ENCODE assay signal across 10 cellular contexts in genomic region chrX:9745417-9746115, GRCh38. TPM values are rescaled to one million over a fixed set of nuclear protein-coding genes. Genes with fewer than 3 reads are reported as not detected.
A peak's percentile ranks its signal among the peaks of the same experiment; 100 is the strongest.
DNase-seq lines count a peak whose midpoint lies in the region; ATAC-seq, FAIRE-seq and TF ChIP-seq lines count a peak whose summit lies in the region.
"Had no signal": no experiment of that assay in that cellular context is flagged by ENCODE, and none has a peak within 500 bp of the region (broad histone marks: within the 10 kb centered on the region; RNA-seq: fewer than 3 reads in every experiment).

No MANE protein-coding gene starts in this region.

- H3K4me1 ChIP-seq in BLaER1 treated with 17β-estradiol and CSF1 and Interleukin-3, amounts not matched to agents 10 nM and 100 nM = peaks cover 19 to 46% (median 28%) of the 10 kb centered on the region in 10 experiments
- H3K4me1 ChIP-seq in adrenal gland (replicated peaks in 1 of 2) = no peaks in the 10 kb centered on the region
- H3K4me1 ChIP-seq in HepG2 (ENCODE audit: insufficient read depth, low read length) = no peaks in the 10 kb centered on the region

- intact Hi-C loops in adrenal gland (cut with DNase I) = no loop called here
- intact Hi-C loops in HepG2 (cut with micrococcal nuclease; ENCODE audit: unreplicated experiment) = no loop called here

- DNase-seq in KG1 (lab: John Stamatoyannopoulos, UW) (peak; percentile 4), adrenal gland (peak; percentile 20 to 66 (median 53)), HepG2 (ENCODE audit: low spot score) (no peak), NCI-H187 (lab: John Stamatoyannopoulos, UW) (no peak), SW 1271 (lab: John Stamatoyannopoulos, UW) (no peak), NCI-H446 (lab: John Stamatoyannopoulos, UW) (no peak)
- DNase-seq in activated CD4-positive, alpha-beta T cell treated with anti-CD3 and anti-CD28 coated beads for 4 hours = no peak
- DNase-seq: NCI-H1436, substantia nigra had no signal

- H2AFZ ChIP-seq in HepG2 (ENCODE audit: low read length) = no peak overlapping the region

- H3K79me2 ChIP-seq in HepG2 (ENCODE audit: insufficient read depth, low read length) = no peaks in the 10 kb centered on the region

- peak overlapping the region in 7 of 10 experiments; percentile 8 to 38 (median 27); a peak in 8 of 20 replicates for H3K4me3 ChIP-seq in BLaER1 treated with 17β-estradiol and CSF1 and Interleukin-3, amounts not matched to agents 10 nM and 100 nM
- H3K4me3 ChIP-seq in adrenal gland (no peak overlapping the region), HepG2 (replicated peaks in 1 of 3; ENCODE audit: insufficient read depth in 1 of 3, low read depth in 2 of 3, low read length in 3 of 3) (no peak overlapping the region)

- H3K9me3 ChIP-seq in BLaER1 treated with 17β-estradiol and CSF1 and Interleukin-3, amounts not matched to agents 10 nM and 100 nM (replicated peaks in 1 of 11) = peaks cover 5 to 23% (median 17%) of the 10 kb centered on the region in 11 experiments; a peak in 18 of 22 replicates
- H3K9me3 ChIP-seq in adrenal gland (replicated peaks in 1 of 3) = no peaks in the 10 kb centered on the region
- H3K9me3 ChIP-seq in HepG2 (ENCODE audit: low read length) = no peaks in the 10 kb centered on the region

- peaks cover 0 to 4% (median 0%) of the 10 kb centered on the region in 11 experiments; a peak in 1 of 22 replicates for H3K27me3 ChIP-seq in BLaER1 treated with 17β-estradiol and CSF1 and Interleukin-3, amounts not matched to agents 10 nM and 100 nM
- H3K27me3 ChIP-seq in adrenal gland (peaks cover 5% of the 10 kb centered on the region), HepG2 (ENCODE audit: control insufficient read depth in 1 of 2, insufficient read depth in 2 of 2, low read length in 2 of 2) (no peaks in the 10 kb centered on the region)

- no peak for TF ChIP-seq RAD21 in HepG2 (CRISPR knock-in tag; IDR thresholded peaks at IDR 0.05)

- no TSS peak for BruUV-seq in HepG2 (replicated peaks; lab: Mats Ljungman, UMichigan)

- CTCF ChIA-PET in HepG2 (lab: Yijun Ruan, JAX; ENCODE audit: low intra/inter-chr PET ratio, low total read pairs) = no interaction called here

- TF ChIP-seq CTCF in adrenal gland (IDR thresholded peaks at IDR 0.05) (no peak), HepG2 (CRISPR knock-in tag; IDR thresholded peaks at IDR 0.05) (no peak)

- H3K27ac ChIP-seq in BLaER1 treated with 17β-estradiol and CSF1 and Interleukin-3, amounts not matched to agents 10 nM and 100 nM = peak overlapping the region in 10 of 11 experiments; percentile 50 to 88 (median 70); a peak in 20 of 22 replicates
- H3K27ac ChIP-seq in adrenal gland (peak overlapping the region in 4 of 5 donors; percentile 20 to 74 (median 48)), HepG2 (ENCODE audit: extremely low read length, insufficient read depth, low read length) (no peak overlapping the region)

- no peaks in the 10 kb centered on the region for H4K20me1 ChIP-seq in BLaER1 treated with 17β-estradiol and CSF1 and Interleukin-3, amounts not matched to agents 10 nM and 100 nM
- H4K20me1 ChIP-seq in HepG2 (ENCODE audit: insufficient read depth, low read length) = no peaks in the 10 kb centered on the region

- in situ Hi-C loops in HepG2 (cut with HindIII; ENCODE audit: extremely low pct_ligation_motif_present, low pct_unique_long_range_greater_than_20kb) = no loop called here

- H3K36me3 ChIP-seq in BLaER1 treated with 17β-estradiol and CSF1 and Interleukin-3, amounts not matched to agents 10 nM and 100 nM = no peaks in the 10 kb centered on the region
- H3K36me3 ChIP-seq in adrenal gland (replicated peaks in 1 of 2) = no peaks in the 10 kb centered on the region
- H3K36me3 ChIP-seq in HepG2 (replicated peaks in 1 of 2; ENCODE audit: control insufficient read depth in 1 of 2, insufficient read depth in 2 of 2, low read length in 2 of 2) = no peaks in the 10 kb centered on the region

- H3K9ac ChIP-seq in BLaER1 treated with 17β-estradiol and CSF1 and Interleukin-3, amounts not matched to agents 10 nM and 100 nM = peak overlapping the region in 4 of 11 experiments; percentile 34 to 63 (median 44); a peak in 9 of 22 replicates
- no peak overlapping the region for H3K9ac ChIP-seq in HepG2 (ENCODE audit: insufficient read depth, low read depth, low read length)

- POLR2A ChIA-PET in HepG2 (lab: Yijun Ruan, JAX) = no interaction called here

- H3K4me2 ChIP-seq in BLaER1 treated with 17β-estradiol and CSF1 and Interleukin-3, amounts not matched to agents 10 nM and 100 nM = peak overlapping the region; percentile 64 to 91 (median 81)
- no peak overlapping the region for H3K4me2 ChIP-seq in HepG2 (ENCODE audit: low read depth, low read length)

- WGBS in adrenal gland, 4 donors = 18 to 52% (median 32%) methylated on average over 8 to 11 of the region's 11 CpGs
- WGBS in HepG2 (ENCODE audit: low lambda C conversion rate) = 46% methylated on average over 4 of the region's 11 CpGs

- no peak for ATAC-seq in HepG2

- TF ChIP-seq POLR2A in adrenal gland (IDR thresholded peaks at IDR 0.05) = no peak
- no peak for TF ChIP-seq POLR2A in HepG2 (IDR thresholded peaks at IDR 0.05; ENCODE audit: insufficient read depth in 1 of 2, low read depth in 2 of 2, low read length in 2 of 2)

- TF ChIP-seq EP300 in HepG2 (IDR thresholded peaks at IDR 0.05; ENCODE audit: low read depth in 2 of 2, low read length in 2 of 2) (no peak), HepG2 (CRISPR knock-in tag; IDR thresholded peaks at IDR 0.05; ENCODE audit: borderline replicate concordance) (no peak)

- FAIRE-seq in HepG2 (lab: Jason Lieb, UNC) = no peak

TF ChIP-seq in HepG2, 621 proteins besides CTCF, POLR2A, EP300 and RAD21:
- TF ChIP-seq ZBTB8A (CRISPR knock-in tag; IDR thresholded peaks at IDR 0.05; ENCODE audit: borderline replicate concordance, low read depth) = no peak
- TF ChIP-seq GABPA (IDR thresholded peaks at IDR 0.05; ENCODE audit: low read depth, low read length) = no peak
- TF ChIP-seq GABPA (CRISPR knock-in tag; IDR thresholded peaks at IDR 0.05; ENCODE audit: low read depth) = peak; percentile 58; the same call in 1 of the 2 replicates

RNA-seq across cellular contexts. Expression of gene GPR143, which starts 20.1 kb away (rescaled TPM):
- total RNA-seq in adrenal gland (1 to 10 TPM in 5 of 8 donors, under 1 TPM in 3; 0.48 to 2.2 (median 1.4) TPM), HepG2 (2016; rRNA removed; fragmentation: Illumina TruSeq; extraction: Trizol) (0.60 and 0.89 TPM in 2 replicates)
- polyA plus RNA-seq in adrenal gland (1 to 10 TPM in 2 of 3 donors, under 1 TPM in 1; 0.27 to 1.2 (median 1.1) TPM), HepG2 (2011; rRNA removed) (0.30 and 0.57 TPM in 2 replicates)
- 0.30 and 0.44 TPM in 2 replicates for total RNA-seq in HepG2 (2016; cell fraction: cytosol; rRNA removed; fragmentation: Illumina TruSeq; extraction: Trizol; ENCODE audit: low read depth)
- total RNA-seq in HepG2 (2016; cell fraction: insoluble cytoplasmic fraction; rRNA removed; fragmentation: Illumina TruSeq; extraction: Trizol) = 0.30 and 0.87 TPM in 2 replicates
- 0.59 TPM in 2 replicates for total RNA-seq in HepG2 (2016; cell fraction: membrane; rRNA removed; fragmentation: Illumina TruSeq; extraction: Trizol)
- 0.31 and 0.94 TPM in 2 replicates for total RNA-seq in HepG2 (2016; cell fraction: nucleus; rRNA removed; fragmentation: Illumina TruSeq; extraction: Trizol)
- polyA plus RNA-seq in HepG2 (2011; cell fraction: cytosol; rRNA removed) = 0.62 and 1.1 TPM in 2 replicates
- polyA plus RNA-seq in HepG2 (2011; cell fraction: nucleus; rRNA removed) = 0.40 and 0.64 TPM in 2 replicates
- 1.3 TPM in 2 replicates for polyA plus RNA-seq in HepG2 (2012)
- 0.40 and 0.47 TPM in 2 replicates for polyA plus RNA-seq in HepG2 (2016; cell fraction: cytosol; fragmentation: Illumina TruSeq; extraction: Trizol; ENCODE audit: low read depth)
- 0.40 and 0.85 TPM in 2 replicates for polyA plus RNA-seq in HepG2 (2016; cell fraction: insoluble cytoplasmic fraction; fragmentation: Illumina TruSeq; extraction: Trizol; ENCODE audit: low read depth)
- 0.27 and 0.89 TPM in 2 replicates for polyA plus RNA-seq in HepG2 (2016; cell fraction: membrane; fragmentation: Illumina TruSeq; extraction: Trizol; ENCODE audit: low read depth)
- 1.0 TPM in 2 replicates for polyA plus RNA-seq in HepG2 (2016; cell fraction: nucleus; fragmentation: Illumina TruSeq; extraction: Trizol; ENCODE audit: insufficient read depth, low read depth)
- 0.09 and 4.3 TPM in 2 replicates for polyA minus RNA-seq in HepG2 (2011; rRNA and poly(A)+ RNA removed; ENCODE audit: low replicate concordance)
- not detected in 2 replicates for polyA minus RNA-seq in HepG2 (2011; cell fraction: cytosol; rRNA and poly(A)+ RNA removed)
- 0.87 TPM in 1 of 2 replicates, not detected in the other for polyA minus RNA-seq in HepG2 (2011; cell fraction: nucleus; rRNA and poly(A)+ RNA removed)

RNA-seq across cellular contexts. Expression of gene SHROOM2, which starts 40.7 kb away (rescaled TPM):
- 1 to 10 TPM; 2.2 to 7.2 (median 5.9) TPM for total RNA-seq in adrenal gland
- 1 to 10 TPM; 1.7 to 3.5 (median 1.8) TPM for polyA plus RNA-seq in adrenal gland
- 1.3 and 1.4 TPM in 2 replicates for total RNA-seq in HepG2 (2016; rRNA removed; fragmentation: Illumina TruSeq; extraction: Trizol)
- total RNA-seq in HepG2 (2016; cell fraction: cytosol; rRNA removed; fragmentation: Illumina TruSeq; extraction: Trizol; ENCODE audit: low read depth) = 0.62 and 0.71 TPM in 2 replicates
- 1.2 and 1.3 TPM in 2 replicates for total RNA-seq in HepG2 (2016; cell fraction: insoluble cytoplasmic fraction; rRNA removed; fragmentation: Illumina TruSeq; extraction: Trizol)
- 0.68 and 0.90 TPM in 2 replicates for total RNA-seq in HepG2 (2016; cell fraction: membrane; rRNA removed; fragmentation: Illumina TruSeq; extraction: Trizol)
- total RNA-seq in HepG2 (2016; cell fraction: nucleus; rRNA removed; fragmentation: Illumina TruSeq; extraction: Trizol) = 1.8 and 2.1 TPM in 2 replicates
- polyA plus RNA-seq in HepG2 (2011; rRNA removed) = 0.92 and 0.97 TPM in 2 replicates
- polyA plus RNA-seq in HepG2 (2011; cell fraction: cytosol; rRNA removed) = 0.56 and 0.71 TPM in 2 replicates
- polyA plus RNA-seq in HepG2 (2011; cell fraction: nucleus; rRNA removed) = 2.5 TPM in 2 replicates
- polyA plus RNA-seq in HepG2 (2012) = 2.4 and 2.5 TPM in 2 replicates
- polyA plus RNA-seq in HepG2 (2016; cell fraction: cytosol; fragmentation: Illumina TruSeq; extraction: Trizol; ENCODE audit: low read depth) = 0.08 TPM in 2 replicates
- 1.2 and 1.3 TPM in 2 replicates for polyA plus RNA-seq in HepG2 (2016; cell fraction: insoluble cytoplasmic fraction; fragmentation: Illumina TruSeq; extraction: Trizol; ENCODE audit: low read depth)
- 0.15 and 0.20 TPM in 2 replicates for polyA plus RNA-seq in HepG2 (2016; cell fraction: membrane; fragmentation: Illumina TruSeq; extraction: Trizol; ENCODE audit: low read depth)
- polyA plus RNA-seq in HepG2 (2016; cell fraction: nucleus; fragmentation: Illumina TruSeq; extraction: Trizol; ENCODE audit: insufficient read depth, low read depth) = 1.9 and 2.3 TPM in 2 replicates
- 2.5 TPM in 1 of 2 replicates, not detected in the other for polyA minus RNA-seq in HepG2 (2011; rRNA and poly(A)+ RNA removed; ENCODE audit: low replicate concordance)
- 1.7 and 1.8 TPM in 2 replicates for polyA minus RNA-seq in HepG2 (2011; cell fraction: cytosol; rRNA and poly(A)+ RNA removed)
- 3.1 and 3.2 TPM in 2 replicates for polyA minus RNA-seq in HepG2 (2011; cell fraction: nucleus; rRNA and poly(A)+ RNA removed)

Comparison
In these comparisons a context has a peak if more than half of its experiments do, and no peak if none do; other contexts are left out.
1. H3K4me3 ChIP-seq: peak in BLaER1 treated with 17β-estradiol and CSF1 and Interleukin-3, amounts not matched to agents 10 nM and 100 nM (7 of 10); none in adrenal gland (0 of 4) and HepG2 (0 of 3).
2. DNase-seq: peak in KG1 (single experiment) and adrenal gland (7 of 7); none in HepG2 (single experiment), NCI-H187 (0 of 2), SW 1271 (0 of 2), NCI-H446 (0 of 2) and activated CD4-positive, alpha-beta T cell treated with anti-CD3 and anti-CD28 coated beads for 4 hours (0 of 2).